Comparison of ENCODE assay signal across 27 cellular contexts in genomic region chr6:87164506-87164905, GRCh38. TPM values are rescaled to one million over a fixed set of nuclear protein-coding genes. Genes with fewer than 3 reads are reported as not detected.
DNase-seq lines count a peak whose midpoint lies in the region; ATAC-seq and TF ChIP-seq lines count a peak whose summit lies in the region.
"Had no signal": no experiment of that assay in that cellular context is flagged by ENCODE, and none has a peak within 500 bp of the region (broad histone marks: within the 10 kb centered on the region; RNA-seq: fewer than 3 reads in every experiment).

No MANE protein-coding gene starts in this region.

- peaks cover 100% of the 10 kb centered on the region for H3K79me2 ChIP-seq in GM23338 (replicated peaks; ENCODE audit: insufficient read depth)

- no peaks in the 10 kb centered on the region for H3F3A ChIP-seq in GM23338 (replicated peaks; ENCODE audit: low read depth)

- DNase-seq in activated CD4-positive, alpha-beta T cell treated with anti-CD3 and anti-CD28 coated beads, Interleukin-2, amount 10 ng/mL, durations not matched to agents 24 days and 14 days: no peak
- no peak for DNase-seq in activated CD4-positive, alpha-beta T cell treated with anti-CD3 and anti-CD28 coated beads, Interleukin-2, amount 50 U/mL, for 1 hour
- DNase-seq in GM23338 (ENCODE audit: low spot score): no peak
- DNase-seq in progenitor cell of endocrine pancreas (ENCODE audit: low spot score, unreplicated experiment): no peak
- no peak for DNase-seq in activated gamma-delta T cell (lab: John Stamatoyannopoulos, UW)
- DNase-seq in HuH-7 (ENCODE audit: low spot score): no peak
- DNase-seq in GOT3 (lab: John Stamatoyannopoulos, UW): no peak
- DNase-seq: activated CD4-positive, alpha-beta T cell treated with anti-CD3 and anti-CD28 coated beads for 4 hours; activated naive CD4-positive, alpha-beta T cell; amygdala; CD4-positive, alpha-beta memory T cell; H9; KG1; MG63; NCI-H1436 treated with DMSO at 0.1 percent for 48 hours; nephron progenitor cell; retina; Right ventricle myocardium superior; stimulated activated naive B cell treated with anti-CD40 and anti-IgM and Interleukin-4, amounts not matched to agents 10 μg/mL and 1 μg/mL and 100 μg/mL, for 72 hours; substantia nigra had no signal

- H3K27ac Mint-ChIP-seq in activated CD4-positive, alpha-beta T cell treated with anti-CD3 and anti-CD28 coated beads, Interleukin-2, amount 10 ng/mL, durations not matched to agents 24 days and 14 days: peak overlapping the region; percentile 66
- H3K27ac Mint-ChIP-seq in GM23338 (no peak overlapping the region), brain (peak overlapping the region in 2 of 5 experiments; percentile 8 to 68), progenitor cell of endocrine pancreas (peak overlapping the region; percentile 73)
- H3K27ac Mint-ChIP-seq: nephron progenitor cell; stimulated activated naive B cell treated with anti-CD40 and anti-IgM and Interleukin-4, amounts not matched to agents 10 μg/mL and 1 μg/mL and 100 μg/mL, for 72 hours had no signal

- no peak overlapping the region for H3K4me3 ChIP-seq in GM23338
- H3K4me3 ChIP-seq: gastroesophageal sphincter, hepatocyte, lung, MG63, skin epidermis had no signal

- no peaks in the 10 kb centered on the region for H3K9me3 Mint-ChIP-seq in activated CD4-positive, alpha-beta T cell treated with anti-CD3 and anti-CD28 coated beads, Interleukin-2, amount 10 ng/mL, durations not matched to agents 24 days and 14 days
- no peaks in the 10 kb centered on the region for H3K9me3 Mint-ChIP-seq in GM23338
- peaks cover 0 to 2% (median 0%) of the 10 kb centered on the region in 5 experiments for H3K9me3 Mint-ChIP-seq in brain
- no peaks in the 10 kb centered on the region for H3K9me3 Mint-ChIP-seq in progenitor cell of endocrine pancreas (ENCODE audit: low read depth)
- H3K9me3 Mint-ChIP-seq: CD4-positive, alpha-beta memory T cell; H9; nephron progenitor cell; stimulated activated naive B cell treated with anti-CD40 and anti-IgM and Interleukin-4, amounts not matched to agents 10 μg/mL and 1 μg/mL and 100 μg/mL, for 72 hours had no signal

- no peak for TF ChIP-seq CTCF in GM23338 (conservative IDR thresholded peaks at IDR 0.05; ENCODE audit: low read depth in 2 of 2)
- TF ChIP-seq CTCF in brain (conservative IDR thresholded peaks at IDR 0.05): no peak
- TF ChIP-seq CTCF in progenitor cell of endocrine pancreas (IDR thresholded peaks at IDR 0.05; ENCODE audit: unreplicated experiment): no peak

- peaks cover 66% of the 10 kb centered on the region for H3K4me1 ChIP-seq in GM23338 (ENCODE audit: insufficient read depth)

- peaks cover 45% of the 10 kb centered on the region for H4K20me1 ChIP-seq in GM23338 (replicated peaks; ENCODE audit: insufficient read depth)

- no peaks in the 10 kb centered on the region for H3K27me3 ChIP-seq in GM23338 (ENCODE audit: insufficient read depth)
- H3K27me3 ChIP-seq: gastroesophageal sphincter, hepatocyte, MG63 had no signal

- H3K4me3 Mint-ChIP-seq in activated CD4-positive, alpha-beta T cell treated with anti-CD3 and anti-CD28 coated beads, Interleukin-2, amount 10 ng/mL, durations not matched to agents 24 days and 14 days: no peak overlapping the region
- H3K4me3 Mint-ChIP-seq in GM23338 (no peak overlapping the region), brain (peak overlapping the region in 4 of 5 experiments; percentile 2 to 18 (median 10)), progenitor cell of endocrine pancreas (ENCODE audit: low read depth) (no peak overlapping the region)
- H3K4me3 Mint-ChIP-seq: H9; nephron progenitor cell; stimulated activated naive B cell treated with anti-CD40 and anti-IgM and Interleukin-4, amounts not matched to agents 10 μg/mL and 1 μg/mL and 100 μg/mL, for 72 hours had no signal

- intact Hi-C loops in activated CD4-positive, alpha-beta T cell treated with anti-CD3 and anti-CD28 coated beads, Interleukin-2, amount 10 ng/mL, durations not matched to agents 24 days and 14 days (cut with micrococcal nuclease): no loop called here

- 0 out of 2 replicates have a peak overlapping the region, but pooled peaks have one; percentile 23 for H3K4me2 ChIP-seq in GM23338
- H3K4me2 ChIP-seq: hepatocyte had no signal

- ATAC-seq in GM23338: no peak
- ATAC-seq: gastroesophageal sphincter, Panc1 had no signal

- H2AFZ ChIP-seq in GM23338: no peak overlapping the region
- H2AFZ ChIP-seq: hepatocyte had no signal

- H3K27me3 Mint-ChIP-seq in activated CD4-positive, alpha-beta T cell treated with anti-CD3 and anti-CD28 coated beads, Interleukin-2, amount 10 ng/mL, durations not matched to agents 24 days and 14 days: no peaks in the 10 kb centered on the region
- H3K27me3 Mint-ChIP-seq in GM23338 (ENCODE audit: insufficient read depth, low read depth, poor library complexity) (peaks cover 6% of the 10 kb centered on the region), brain (peaks cover 2% of the 10 kb centered on the region), progenitor cell of endocrine pancreas (no peaks in the 10 kb centered on the region)
- H3K27me3 Mint-ChIP-seq: CD4-positive, alpha-beta memory T cell; stimulated activated naive B cell treated with anti-CD40 and anti-IgM and Interleukin-4, amounts not matched to agents 10 μg/mL and 1 μg/mL and 100 μg/mL, for 72 hours had no signal

- no peaks in the 10 kb centered on the region for H3K36me3 ChIP-seq in GM23338 (ENCODE audit: insufficient read depth)
- H3K36me3 ChIP-seq: gastroesophageal sphincter had no signal

- H3K9me2 ChIP-seq in GM23338 (ENCODE audit: insufficient read depth): no peaks in the 10 kb centered on the region

- no peak overlapping the region for H3K27ac ChIP-seq in GM23338 (ENCODE audit: low read depth)
- H3K27ac ChIP-seq: gastroesophageal sphincter, hepatocyte, HL-60, skin epidermis had no signal

- H3K4me1 Mint-ChIP-seq in activated CD4-positive, alpha-beta T cell treated with anti-CD3 and anti-CD28 coated beads, Interleukin-2, amount 10 ng/mL, durations not matched to agents 24 days and 14 days: peaks cover 58% of the 10 kb centered on the region
- H3K4me1 Mint-ChIP-seq in GM23338 (peaks cover 67% of the 10 kb centered on the region), brain (peaks cover 99% of the 10 kb centered on the region), progenitor cell of endocrine pancreas (ENCODE audit: low read depth) (peaks cover 35% of the 10 kb centered on the region)

- peaks cover 15% of the 10 kb centered on the region for H3K36me3 Mint-ChIP-seq in activated CD4-positive, alpha-beta T cell treated with anti-CD3 and anti-CD28 coated beads, Interleukin-2, amount 10 ng/mL, durations not matched to agents 24 days and 14 days (ENCODE audit: low read depth)
- H3K36me3 Mint-ChIP-seq in GM23338 (ENCODE audit: low read depth) (no peaks in the 10 kb centered on the region; the same call in 2 of the 3 replicates), brain (peaks cover 90% of the 10 kb centered on the region), progenitor cell of endocrine pancreas (ENCODE audit: insufficient read depth) (peaks cover 1% of the 10 kb centered on the region)

TF ChIP-seq in GM23338, 12 proteins besides CTCF, POLR2A, EP300 and RAD21 (continues in another document):
- TF ChIP-seq ZNF331 (CRISPR knock-in tag; IDR thresholded peaks at IDR 0.05; ENCODE audit: low read depth) (no peak), CREB1 (CRISPR knock-in tag; IDR thresholded peaks at IDR 0.05; ENCODE audit: low read depth) (no peak), ZNF114 (CRISPR knock-in tag; IDR thresholded peaks at IDR 0.05) (no peak), POLR2AphosphoS5 (IDR thresholded peaks at IDR 0.05; ENCODE audit: low read depth) (no peak), STAT1 (IDR thresholded peaks at IDR 0.05; ENCODE audit: unreplicated experiment) (no peak), NANOG (IDR thresholded peaks at IDR 0.05; ENCODE audit: borderline replicate concordance) (no peak), EZH2 (IDR thresholded peaks at IDR 0.05; ENCODE audit: low read depth, unreplicated experiment) (no peak), JUNB (IDR thresholded peaks at IDR 0.05; ENCODE audit: unreplicated experiment) (no peak)

RNA-seq across cellular contexts. Expression of gene ZNF292, which starts 9.1 kb away (rescaled TPM):
- total RNA-seq in activated CD4-positive, alpha-beta T cell treated with anti-CD3 and anti-CD28 coated beads, Interleukin-2, amount 10 ng/mL, durations not matched to agents 24 days and 14 days: 61.2 and 63.7 TPM in 2 replicates
- 39.8 and 45.7 TPM in 2 replicates for total RNA-seq in GM23338 (2014; rRNA removed; shearing (Covaris generic))
- polyA plus RNA-seq in GM23338 (2016; fragmentation: Nextera tagmentation; extraction: Ambion mirVana) (47.9 and 67.9 TPM in 2 replicates), brain (ENCODE audit: insufficient read depth, low read depth, low replicate concordance) (2.9 TPM)
- 63.3 and 67.9 TPM in 2 replicates for total RNA-seq in progenitor cell of endocrine pancreas

Comparison
In these comparisons a context has a peak if more than half of its experiments do, and no peak if none do; other contexts are left out.
1. H3K4me3 Mint-ChIP-seq: peak in brain (4 of 5); none in activated CD4-positive, alpha-beta T cell treated with anti-CD3 and anti-CD28 coated beads, Interleukin-2, amount 10 ng/mL, durations not matched to agents 24 days and 14 days (single experiment), GM23338 (single experiment) and progenitor cell of endocrine pancreas (single experiment).